24 cellular contexts compared by ENCODE assay signal in genomic region chr6:32763417-32763816, GRCh38. TPM values are rescaled to one million over a fixed set of nuclear protein-coding genes. Genes with fewer than 3 reads are reported as not detected.
A peak's percentile ranks its signal among the peaks of the same experiment; 100 is the strongest.
DNase-seq lines count a peak whose midpoint lies in the region; ATAC-seq, FAIRE-seq and TF ChIP-seq lines count a peak whose summit lies in the region.
"Had no signal": no experiment of that assay in that cellular context is flagged by ENCODE, and none has a peak within 500 bp of the region (broad histone marks: within the 10 kb centered on the region; RNA-seq: fewer than 3 reads in every experiment).

Gene HLA-DQB2 (minus strand): TSS chr6:32763532. CDS start chr6:32763470, 62 bp downstream.

- no peak within 1 kb of the TSS for H3K23ac ChIP-seq in H1 (ENCODE audit: insufficient read length)

- H3K4me3 ChIP-seq in H1 (ENCODE audit: extremely low read depth in 1 of 4, insufficient read depth in 2 of 4, low read depth in 3 of 4, low read length in 4 of 4), result no peak within 1 kb of the TSS
- H3K4me3 ChIP-seq in naive thymus-derived CD4-positive, alpha-beta T cell (ENCODE audit: low read length), result no peak within 1 kb of the TSS
- H3K4me3 ChIP-seq in MM.1S (ENCODE audit: low read length), result no peak within 1 kb of the TSS
- H3K4me3 ChIP-seq: transverse colon had no signal

- H3K27ac ChIP-seq in H1 (ENCODE audit: low read depth, low read length), result no peak within 1 kb of the TSS
- H3K27ac ChIP-seq in naive thymus-derived CD4-positive, alpha-beta T cell (ENCODE audit: low read depth, low read length), result no peak within 1 kb of the TSS
- H3K27ac ChIP-seq in MM.1S (ENCODE audit: low read length), result no peak within 1 kb of the TSS
- H3K27ac ChIP-seq: parathyroid adenoma, transverse colon had no signal

- H3K79me1 ChIP-seq in H1 (ENCODE audit: low read depth, low read length), result no peaks in the 10 kb centered on the region

- no peak within 1 kb of the TSS for H2BK5ac ChIP-seq in H1 (ENCODE audit: low read depth, low read length)

- in situ Hi-C loops in SK-MEL-5 (cut with HindIII; ENCODE audit: low pct_unique_long_range_greater_than_20kb, low sequenced_read_pairs) (no loop called here), G401 (cut with HindIII; ENCODE audit: low sequenced_read_pairs) (loop anchor here (10.0 kb wide), 1 partner anchor 99 kb away; the partner anchor contains the start of gene HLA-DQB1)

- no peak for TF ChIP-seq POLR2A in H1 (IDR thresholded peaks at IDR 0.05; ENCODE audit: control extremely low read depth in 1 of 2, low read depth in 2 of 2, low read length in 2 of 2)

- H3K56ac ChIP-seq in H1 (replicated peaks; ENCODE audit: insufficient read length, low read depth, low read length), result no peak within 1 kb of the TSS

- H3K36me3 Mint-ChIP-seq in naive thymus-derived CD4-positive, alpha-beta T cell, result peaks cover 0 to 2% (median 0%) of the 10 kb centered on the region in 5 donors
- H3K36me3 Mint-ChIP-seq: natural killer cell had no signal

- H2AFZ ChIP-seq in H1 (ENCODE audit: low read length) (no peak within 1 kb of the TSS), MM.1S (ENCODE audit: low read length) (no peak within 1 kb of the TSS)
- H2AFZ ChIP-seq: parathyroid adenoma had no signal

- no peak within 1 kb of the TSS for H2BK120ac ChIP-seq in H1 (replicated peaks; ENCODE audit: low read depth, low read length)

- peaks cover 21 to 57% (median 43%) of the 10 kb centered on the region in 5 donors for H3K27me3 Mint-ChIP-seq in naive thymus-derived CD4-positive, alpha-beta T cell

- FAIRE-seq in H1 (lab: Jason Lieb, UNC), result no peak
- FAIRE-seq: GM12892, keratinocyte had no signal

- no peaks in the 10 kb centered on the region for H3K23me2 ChIP-seq in H1 (ENCODE audit: low read depth, low read length)

- H3F3A ChIP-seq in MM.1S (ENCODE audit: insufficient read depth, low read length), result no peaks in the 10 kb centered on the region

- peak; percentile 42 for ATAC-seq in naive thymus-derived CD4-positive, alpha-beta T cell
- ATAC-seq in GM18858 (IDR thresholded peaks at IDR 0.05; ENCODE audit: unreplicated experiment), result no peak

- no peak for TF ChIP-seq RAD21 in H1 (IDR thresholded peaks at IDR 0.05 in 1 of 2, conservative IDR thresholded peaks at IDR 0.05 in 1 of 2; ENCODE audit: low read depth in 2 of 2, low read length in 2 of 2)

- H3K27me3 ChIP-seq in H1 (replicated peaks in 1 of 4; ENCODE audit: control insufficient read depth in 3 of 4, extremely low read depth in 1 of 4, insufficient read depth in 3 of 4, low read length in 3 of 4) (no peaks in the 10 kb centered on the region), MM.1S (replicated peaks; ENCODE audit: insufficient read depth, low read length) (no peaks in the 10 kb centered on the region)
- no peaks in the 10 kb centered on the region for H3K27me3 ChIP-seq in naive thymus-derived CD4-positive, alpha-beta T cell (ENCODE audit: control insufficient read depth in 2 of 2, insufficient read depth in 2 of 2, low read length in 2 of 2)

- POLR2A ChIA-PET in H1 (lab: Charles Lee; ENCODE audit: partially characterized antibody), result no interaction called here
- POLR2A ChIA-PET in naive thymus-derived CD4-positive, alpha-beta T cell (lab: Charles Lee), result no interaction called here

- H4K91ac ChIP-seq in H1 (replicated peaks; ENCODE audit: insufficient read length, low read length), result no peak within 1 kb of the TSS

- no peak within 1 kb of the TSS for H3K4me3 Mint-ChIP-seq in naive thymus-derived CD4-positive, alpha-beta T cell
- H3K4me3 Mint-ChIP-seq: natural killer cell had no signal

- no peak within 1 kb of the TSS for H3K4ac ChIP-seq in H1 (replicated peaks; ENCODE audit: insufficient read length, low read depth, low read length)

- H3K79me2 ChIP-seq in H1 (ENCODE audit: control insufficient read depth in 1 of 2, insufficient read depth in 2 of 2, low read length in 2 of 2), result no peaks in the 10 kb centered on the region
- H3K79me2 ChIP-seq in MM.1S (ENCODE audit: low read length), result no peaks in the 10 kb centered on the region
- H3K79me2 ChIP-seq: parathyroid adenoma had no signal

- TF ChIP-seq CTCF in GM10266 (IDR thresholded peaks at IDR 0.05; ENCODE audit: control insufficient read depth, insufficient read depth, low read depth, missing control alignments), result no peak
- no peak for TF ChIP-seq CTCF in H1 (IDR thresholded peaks at IDR 0.05; ENCODE audit: control extremely low read depth in 1 of 3, insufficient read depth in 1 of 3, low read depth in 1 of 3, low read length in 3 of 3)
- no peak for TF ChIP-seq CTCF in MM.1S (IDR thresholded peaks at IDR 0.05; ENCODE audit: low read length)

- H4K5ac ChIP-seq in H1 (ENCODE audit: insufficient read length, low read depth, low read length), result no peak within 1 kb of the TSS

- H3K4me1 ChIP-seq in H1 (replicated peaks in 1 of 4; ENCODE audit: control insufficient read depth in 3 of 4, insufficient read depth in 4 of 4, low read length in 3 of 4) (no peaks in the 10 kb centered on the region), MM.1S (ENCODE audit: low read length) (no peaks in the 10 kb centered on the region)
- no peaks in the 10 kb centered on the region for H3K4me1 ChIP-seq in naive thymus-derived CD4-positive, alpha-beta T cell (ENCODE audit: control insufficient read depth in 2 of 2, insufficient read depth in 2 of 2, low read length in 2 of 2)
- H3K4me1 ChIP-seq: parathyroid adenoma, transverse colon had no signal

- no peaks in the 10 kb centered on the region for H4K20me1 ChIP-seq in H1 (replicated peaks in 1 of 2; ENCODE audit: control insufficient read depth in 1 of 2, insufficient read depth in 2 of 2, low read length in 2 of 2)
- no peaks in the 10 kb centered on the region for H4K20me1 ChIP-seq in MM.1S (ENCODE audit: insufficient read depth, low read length)

- CTCF ChIA-PET in H1 (lab: Charles Lee; ENCODE audit: partially characterized antibody), result interaction anchor here (0.9 to 1.3 kb wide), 5 partner anchors 22 to 350 kb away, joined by 3 to 7 read pairs (median 3); no protein-coding TSS in a partner anchor
- CTCF ChIA-PET in naive thymus-derived CD4-positive, alpha-beta T cell (lab: Charles Lee), result no interaction called here

- peaks cover 0 to 7% (median 0%) of the 10 kb centered on the region in 7 donors for H3K4me1 Mint-ChIP-seq in naive thymus-derived CD4-positive, alpha-beta T cell
- H3K4me1 Mint-ChIP-seq: natural killer cell had no signal

- H2BK15ac ChIP-seq in H1 (ENCODE audit: low read length), result no peak within 1 kb of the TSS

- no peak within 1 kb of the TSS for H3K27ac Mint-ChIP-seq in naive thymus-derived CD4-positive, alpha-beta T cell
- H3K27ac Mint-ChIP-seq: natural killer cell had no signal

- no peaks in the 10 kb centered on the region for H3K9me2 ChIP-seq in MM.1S (replicated peaks; ENCODE audit: insufficient read depth, low read length)

- TF ChIP-seq EP300 in H1 (IDR thresholded peaks at IDR 0.05; ENCODE audit: borderline replicate concordance in 1 of 2, low read depth in 2 of 2, low read length in 2 of 2), result no peak

- WGBS in H1 (ENCODE audit: extremely low coverage in 1 of 2, insufficient coverage in 1 of 2, insufficient read length in 1 of 2, insufficient replicate concordance in 2 of 2, low coverage in 1 of 2, low lambda C conversion rate in 2 of 2, missing lambda C conversion rate in 1 of 2), 2 experiments, result 59% methylated on average over 4 of the region's 4 CpGs; no CpG with 5 or more reads in 1 of the 2 experiments

- no peak within 1 kb of the TSS for H2BK20ac ChIP-seq in H1 (ENCODE audit: low read length)

- peaks cover 0 to 3% of the 10 kb centered on the region in 2 experiments; a peak in 1 of 4 replicates for H3K9me3 ChIP-seq in H1 (ENCODE audit: insufficient read depth in 2 of 2, low read depth in 1 of 2, low read length in 1 of 2)
- H3K9me3 ChIP-seq in naive thymus-derived CD4-positive, alpha-beta T cell (ENCODE audit: control insufficient read depth in 2 of 3, low read length in 3 of 3), result no peaks in the 10 kb centered on the region
- H3K9me3 ChIP-seq in MM.1S (replicated peaks; ENCODE audit: insufficient read depth, low read length), result no peaks in the 10 kb centered on the region
- H3K9me3 ChIP-seq: transverse colon had no signal

- H3K36me3 ChIP-seq in H1 (ENCODE audit: control insufficient read depth in 2 of 4, insufficient read depth in 4 of 4, low read length in 3 of 4) (no peaks in the 10 kb centered on the region), MM.1S (replicated peaks; ENCODE audit: insufficient read depth, low read length) (no peaks in the 10 kb centered on the region)
- H3K36me3 ChIP-seq in naive thymus-derived CD4-positive, alpha-beta T cell (ENCODE audit: control insufficient read depth in 2 of 3, insufficient read depth in 3 of 3, low read length in 3 of 3), result no peaks in the 10 kb centered on the region
- H3K36me3 ChIP-seq: transverse colon had no signal

- H3K14ac ChIP-seq in H1 (ENCODE audit: insufficient read length), result no peak within 1 kb of the TSS

- DNase-seq in GM10266 (ENCODE audit: extremely low spot score), result peak; percentile 42
- peak; percentile 19 for DNase-seq in SK-MEL-5 (ENCODE audit: low read depth, low spot score)
- DNase-seq in H1 (ENCODE audit: low read depth in 1 of 2, low spot score in 2 of 2), result no peak
- DNase-seq in naive thymus-derived CD4-positive, alpha-beta T cell, result no peak
- no peak for DNase-seq in G401 (ENCODE audit: low spot score)
- DNase-seq in activated CD4-positive, alpha-beta T cell treated with anti-CD3 and anti-CD28 coated beads, Interleukin-2, amount 50 U/mL, for 1 hour, result no peak
- DNase-seq in MM.1S, result no peak
- DNase-seq: activated CD4-positive, CD25-positive, alpha-beta regulatory T cell; activated CD8-positive, alpha-beta memory T cell treated with anti-CD3 and anti-CD28 coated beads for 24 hours; activated naive CD4-positive, alpha-beta T cell treated with anti-CD3 and anti-CD28 coated beads, Interleukin-2, amount 50 U/mL, for 16 hours; activated T-cell treated with anti-CD3 and anti-CD28 coated beads, Interleukin-2, amount 50 U/mL, for 48 hours; aorta; mesendoderm; natural killer cell; NCI-H1105 treated with DMSO at 0.1 percent for 48 hours; NCI-H2081; NCI-H510A treated with DMSO at 0.1 percent for 48 hours; T1000; transverse colon had no signal

- intact Hi-C loops in naive thymus-derived CD4-positive, alpha-beta T cell (cut with micrococcal nuclease), result no loop called here

- H2BK12ac ChIP-seq in H1 (ENCODE audit: low read depth, low read length), result no peak within 1 kb of the TSS

- H3K4me2 ChIP-seq in H1 (ENCODE audit: insufficient read depth in 1 of 2, low read depth in 2 of 2, low read length in 2 of 2), result no peak within 1 kb of the TSS
- H3K4me2 ChIP-seq in MM.1S (ENCODE audit: low read depth, low read length), result no peak within 1 kb of the TSS

- H4K8ac ChIP-seq in H1 (ENCODE audit: extremely low read depth, insufficient read depth, low read length), result no peak within 1 kb of the TSS

- H3K18ac ChIP-seq in H1 (ENCODE audit: extremely low read depth, low read length), result no peak within 1 kb of the TSS

- no peak within 1 kb of the TSS for H2AK5ac ChIP-seq in H1 (ENCODE audit: low read depth, low read length)

- no peak within 1 kb of the TSS for H3K9ac ChIP-seq in H1 (replicated peaks in 1 of 4; ENCODE audit: extremely low read depth in 1 of 4, low read depth in 3 of 4, low read length in 3 of 4)
- no peak within 1 kb of the TSS for H3K9ac ChIP-seq in MM.1S (ENCODE audit: low read length)
- H3K9ac ChIP-seq: parathyroid adenoma had no signal

- no peaks in the 10 kb centered on the region for H3K9me3 Mint-ChIP-seq in naive thymus-derived CD4-positive, alpha-beta T cell
- H3K9me3 Mint-ChIP-seq: natural killer cell had no signal

RNA-seq across cellular contexts. Expression of gene HLA-DQB2, which starts in this region (rescaled TPM):
- total RNA-seq in SK-MEL-5 (2014; rRNA removed; shearing (Covaris generic)), result not detected in 2 replicates
- 0.10 and 0.58 TPM in 2 replicates for polyA plus RNA-seq in SK-MEL-5 (2015; cell fraction: cytosol; rRNA removed)
- polyA plus RNA-seq in SK-MEL-5 (2015; cell fraction: nucleus; rRNA removed), result not detected in 2 replicates
- total RNA-seq in H1 (2021; fragmentation: NEBNext Ultra II Directional; extraction: Animal tissue kit (Norgen Biotek cat#: 25700)), result not detected in 2 replicates
- polyA plus RNA-seq in H1 (2011; rRNA removed), result not detected in 2 replicates
- not detected for polyA plus RNA-seq in H1 (2011; cell fraction: cytosol; rRNA removed)
- polyA plus RNA-seq in H1 (2011; cell fraction: nucleus; rRNA removed), result not detected
- not detected in 4 replicates for polyA plus RNA-seq in H1 (2012, experiment 1 of 2)
- not detected for polyA plus RNA-seq in H1 (2012, experiment 2 of 2)
- polyA plus RNA-seq in H1 (2013, experiment 1 of 2), result not detected
- polyA plus RNA-seq in H1 (2013, experiment 2 of 2), result not detected
- polyA minus RNA-seq in H1 (2011; rRNA and poly(A)+ RNA removed), result not detected in 2 replicates
- not detected for polyA minus RNA-seq in H1 (2011; cell fraction: cytosol; rRNA and poly(A)+ RNA removed)
- polyA minus RNA-seq in H1 (2011; cell fraction: nucleus; rRNA and poly(A)+ RNA removed), result not detected
- 10 to 100 TPM in 1 of 5 experiments, 1 to 10 TPM in 2, not detected in 2; 1.8 to 24.8 (median 3.5) TPM for total RNA-seq in naive thymus-derived CD4-positive, alpha-beta T cell
- polyA plus RNA-seq in naive thymus-derived CD4-positive, alpha-beta T cell, result under 1 TPM in 1 of 2 donors, not detected in 1; 0.95 TPM
- total RNA-seq in G401 (2014; rRNA removed; shearing (Covaris generic)), result not detected in 2 replicates
- total RNA-seq: LHCN-M2 had no signal
- polyA plus RNA-seq: aorta, keratinocyte had no signal

Comparison
In these comparisons a context has a peak if more than half of its experiments do, and no peak if none do; other contexts are left out.
1. Peak in DNase-seq in SK-MEL-5; RNA of the gene not detected or under 1 TPM.